Comparison of ENCODE assay signal across 29 cellular contexts in genomic region chr13:91359071-91359470, GRCh38. TPM values are rescaled to one million over a fixed set of nuclear protein-coding genes. Genes with fewer than 3 reads are reported as not detected.
A peak's percentile ranks its signal among the peaks of the same experiment; 100 is the strongest.
DNase-seq lines count a peak whose midpoint lies in the region; ATAC-seq, FAIRE-seq and TF ChIP-seq lines count a peak whose summit lies in the region.
"Had no signal": no experiment of that assay in that cellular context is flagged by ENCODE, and none has a peak within 500 bp of the region (broad histone marks: within the 10 kb centered on the region; RNA-seq: fewer than 3 reads in every experiment).

No MANE protein-coding gene starts in this region.

- peak; percentile 1 for DNase-seq in DMS53 (lab: John Stamatoyannopoulos, UW)
- no peak for DNase-seq in DMS53 treated with DMSO at 0.1 percent for 48 hours (lab: John Stamatoyannopoulos, UW; ENCODE audit: unreplicated experiment)
- no peak for DNase-seq in HepG2 (ENCODE audit: low spot score)
- no peak for DNase-seq in right lobe of liver
- DNase-seq in activated T-helper 2 cell treated with anti-CD3 and anti-CD28 coated beads, Interferon-gamma antibody, Interleukin-2, Interleukin-4, amounts not matched to agents 10 μg/mL and 5 μg/mL and 100 μg/mL, durations not matched to agents 14 hours and 24 hours and 36 hours (ENCODE audit: low spot score): no peak
- no peak for DNase-seq in neural progenitor cell (ENCODE audit: low spot score)
- no peak for DNase-seq in NCI-H1105 treated with DMSO at 0.1 percent for 48 hours (lab: John Stamatoyannopoulos, UW)
- DNase-seq in amygdala (lab: John Stamatoyannopoulos, UW): no peak
- DNase-seq: 8988T; activated CD8-positive, alpha-beta memory T cell treated with anti-CD3 and anti-CD28 coated beads, Interleukin-2, amount 50 U/mL, for 48 hours; activated gamma-delta T cell; effector memory CD8-positive, alpha-beta T cell; EL; foreskin keratinocyte; heart left ventricle; mucosa of descending colon; NCI-H526; stimulated activated CD4-positive, alpha-beta T cell treated with anti-CD3 and anti-CD28 coated beads, Interleukin-1b, Interleukin-23, amount 100 ng/mL, for 48 hours; stimulated activated CD8-positive, alpha-beta memory T cell treated with anti-CD3 and anti-CD28 coated beads, Interleukin-4, amount 100 ng/mL, for 48 hours; transverse colon had no signal

- TF ChIP-seq POLR2A in HepG2 (IDR thresholded peaks at IDR 0.05; ENCODE audit: insufficient read depth in 1 of 2, low read depth in 2 of 2, low read length in 2 of 2) (no peak), right lobe of liver (IDR thresholded peaks at IDR 0.05) (no peak)

- H3K9me3 ChIP-seq in HepG2 (ENCODE audit: low read length) (no peaks in the 10 kb centered on the region), right lobe of liver (no peaks in the 10 kb centered on the region), neural progenitor cell (ENCODE audit: low read depth) (no peaks in the 10 kb centered on the region)
- H3K9me3 ChIP-seq: heart left ventricle, mucosa of descending colon, transverse colon had no signal

- peaks cover 24% of the 10 kb centered on the region for H3K4me1 Mint-ChIP-seq in activated T-helper 2 cell treated with anti-CD3 and anti-CD28 coated beads, Interferon-gamma antibody, Interleukin-2, Interleukin-4, amounts not matched to agents 10 μg/mL and 5 μg/mL and 100 μg/mL, durations not matched to agents 14 hours and 24 hours and 36 hours (ENCODE audit: low read depth)
- no peaks in the 10 kb centered on the region for H3K4me1 Mint-ChIP-seq in neural progenitor cell

- H3K27me3 ChIP-seq in HepG2 (ENCODE audit: control insufficient read depth in 1 of 2, insufficient read depth in 2 of 2, low read length in 2 of 2): no peaks in the 10 kb centered on the region
- no peaks in the 10 kb centered on the region for H3K27me3 ChIP-seq in right lobe of liver
- no peaks in the 10 kb centered on the region for H3K27me3 ChIP-seq in neural progenitor cell
- H3K27me3 ChIP-seq: foreskin keratinocyte, heart left ventricle, transverse colon had no signal

- H3K4me3 ChIP-seq in HepG2 (replicated peaks in 1 of 3; ENCODE audit: insufficient read depth in 1 of 3, low read depth in 2 of 3, low read length in 3 of 3) (no peak overlapping the region), right lobe of liver (no peak overlapping the region), neural progenitor cell (no peak overlapping the region)
- H3K4me3 ChIP-seq: coronary artery, heart left ventricle, mucosa of descending colon, smooth muscle cell, transverse colon had no signal

- no peak for TF ChIP-seq RAD21 in HepG2 (CRISPR knock-in tag; IDR thresholded peaks at IDR 0.05)

- no peaks in the 10 kb centered on the region for H3K9me3 Mint-ChIP-seq in activated T-helper 2 cell treated with anti-CD3 and anti-CD28 coated beads, Interferon-gamma antibody, Interleukin-2, Interleukin-4, amounts not matched to agents 10 μg/mL and 5 μg/mL and 100 μg/mL, durations not matched to agents 14 hours and 24 hours and 36 hours
- H3K9me3 Mint-ChIP-seq in neural progenitor cell: no peaks in the 10 kb centered on the region
- H3K9me3 Mint-ChIP-seq: CD14-positive monocyte; effector memory CD8-positive, alpha-beta T cell had no signal

- CTCF ChIA-PET in HepG2 (lab: Yijun Ruan, JAX; ENCODE audit: low intra/inter-chr PET ratio, low total read pairs): no interaction called here

- POLR2A ChIA-PET in HepG2 (lab: Yijun Ruan, JAX): interaction anchor here (1.1 to 2.0 kb wide), 2 partner anchors 12 to 14 kb away, joined by 3 to 5 read pairs; no protein-coding TSS in a partner anchor

- H3K4me2 ChIP-seq in HepG2 (ENCODE audit: low read depth, low read length): no peak overlapping the region
- no peak overlapping the region for H3K4me2 ChIP-seq in neural progenitor cell
- H3K4me2 ChIP-seq: smooth muscle cell had no signal

- H3K27ac ChIP-seq in HepG2 (ENCODE audit: extremely low read length, insufficient read depth, low read length) (no peak overlapping the region), right lobe of liver (no peak overlapping the region), neural progenitor cell (peak overlapping the region; percentile 69)
- H3K27ac ChIP-seq: coronary artery, foreskin keratinocyte, heart left ventricle, parathyroid adenoma, RWPE1, transverse colon had no signal

- no peak; the same call in 1 of the 3 replicates for ATAC-seq in HepG2
- no peak for ATAC-seq in right lobe of liver
- ATAC-seq: effector memory CD8-positive, alpha-beta T cell; esophagus mucosa; foreskin keratinocyte had no signal

- in situ Hi-C loops in HepG2 (cut with HindIII; ENCODE audit: extremely low pct_ligation_motif_present, low pct_unique_long_range_greater_than_20kb): no loop called here

- H3K79me2 ChIP-seq in HepG2 (ENCODE audit: insufficient read depth, low read length) (no peaks in the 10 kb centered on the region), neural progenitor cell (ENCODE audit: low read depth) (peaks cover 24% of the 10 kb centered on the region)
- H3K79me2 ChIP-seq: parathyroid adenoma had no signal

- peaks cover 0 to 20% of the 10 kb centered on the region in 2 experiments for H3K36me3 ChIP-seq in HepG2 (replicated peaks in 1 of 2; ENCODE audit: control insufficient read depth in 1 of 2, insufficient read depth in 2 of 2, low read length in 2 of 2)
- peaks cover 0 to 8% (median 2%) of the 10 kb centered on the region in 4 donors for H3K36me3 ChIP-seq in right lobe of liver
- H3K36me3 ChIP-seq in neural progenitor cell: peaks cover 18% of the 10 kb centered on the region

- H3F3A ChIP-seq in neural progenitor cell (ENCODE audit: low read depth): peaks cover 90% of the 10 kb centered on the region

- H3K4me1 ChIP-seq in HepG2 (ENCODE audit: insufficient read depth, low read length) (peaks cover 99% of the 10 kb centered on the region), right lobe of liver (peaks cover 0 to 61% (median 17%) of the 10 kb centered on the region in 4 donors), neural progenitor cell (peaks cover 3% of the 10 kb centered on the region)
- H3K4me1 ChIP-seq: foreskin keratinocyte, parathyroid adenoma, transverse colon had no signal

- peaks cover 68% of the 10 kb centered on the region for H3K36me3 Mint-ChIP-seq in activated T-helper 2 cell treated with anti-CD3 and anti-CD28 coated beads, Interferon-gamma antibody, Interleukin-2, Interleukin-4, amounts not matched to agents 10 μg/mL and 5 μg/mL and 100 μg/mL, durations not matched to agents 14 hours and 24 hours and 36 hours (ENCODE audit: low read depth)
- H3K36me3 Mint-ChIP-seq in neural progenitor cell: peaks cover 23% of the 10 kb centered on the region

- H3K27me3 Mint-ChIP-seq in activated T-helper 2 cell treated with anti-CD3 and anti-CD28 coated beads, Interferon-gamma antibody, Interleukin-2, Interleukin-4, amounts not matched to agents 10 μg/mL and 5 μg/mL and 100 μg/mL, durations not matched to agents 14 hours and 24 hours and 36 hours (ENCODE audit: low read depth): no peaks in the 10 kb centered on the region
- peaks cover 2% of the 10 kb centered on the region for H3K27me3 Mint-ChIP-seq in neural progenitor cell (ENCODE audit: insufficient read depth, low read depth)
- H3K27me3 Mint-ChIP-seq: effector memory CD8-positive, alpha-beta T cell had no signal

- H4K20me1 ChIP-seq in HepG2 (ENCODE audit: insufficient read depth, low read length) (peaks cover 28% of the 10 kb centered on the region), neural progenitor cell (ENCODE audit: low read depth) (peaks cover 64% of the 10 kb centered on the region)

- TF ChIP-seq CTCF in HepG2 (CRISPR knock-in tag; IDR thresholded peaks at IDR 0.05): no peak
- no peak for TF ChIP-seq CTCF in right lobe of liver (IDR thresholded peaks at IDR 0.05)
- no peak for TF ChIP-seq CTCF in neural progenitor cell (IDR thresholded peaks at IDR 0.05)

- TF ChIP-seq EP300 in HepG2 (IDR thresholded peaks at IDR 0.05; ENCODE audit: low read depth in 2 of 2, low read length in 2 of 2) (no peak), HepG2 (CRISPR knock-in tag; IDR thresholded peaks at IDR 0.05; ENCODE audit: borderline replicate concordance) (no peak)

- no peak overlapping the region for H3K4me3 Mint-ChIP-seq in activated T-helper 2 cell treated with anti-CD3 and anti-CD28 coated beads, Interferon-gamma antibody, Interleukin-2, Interleukin-4, amounts not matched to agents 10 μg/mL and 5 μg/mL and 100 μg/mL, durations not matched to agents 14 hours and 24 hours and 36 hours (ENCODE audit: low read depth)
- no peak overlapping the region for H3K4me3 Mint-ChIP-seq in neural progenitor cell
- H3K4me3 Mint-ChIP-seq: CD14-positive monocyte; effector memory CD8-positive, alpha-beta T cell had no signal

- H3K9ac ChIP-seq in HepG2 (ENCODE audit: insufficient read depth, low read depth, low read length) (no peak overlapping the region), neural progenitor cell (no peak overlapping the region)
- H3K9ac ChIP-seq: parathyroid adenoma had no signal

- no peak for FAIRE-seq in HepG2 (lab: Jason Lieb, UNC)
- FAIRE-seq: bronchial epithelial cell, GM12891 had no signal

- no TSS peak for BruUV-seq in HepG2 (replicated peaks; lab: Mats Ljungman, UMichigan)

- H2AFZ ChIP-seq in HepG2 (ENCODE audit: low read length) (no peak overlapping the region), neural progenitor cell (replicated peaks) (no peak overlapping the region)
- H2AFZ ChIP-seq: parathyroid adenoma had no signal

- intact Hi-C loops in HepG2 (cut with micrococcal nuclease; ENCODE audit: unreplicated experiment): no loop called here
- intact Hi-C loops in right lobe of liver (cut with DNase I): no loop called here
- intact Hi-C loops in activated T-helper 2 cell treated with anti-CD3 and anti-CD28 coated beads, Interferon-gamma antibody, Interleukin-2, Interleukin-4, amounts not matched to agents 10 μg/mL and 5 μg/mL and 100 μg/mL, durations not matched to agents 14 hours and 24 hours and 36 hours (cut with micrococcal nuclease): no loop called here

- WGBS in HepG2 (ENCODE audit: low lambda C conversion rate): 95% methylated on average over 4 of the region's 4 CpGs
- 81% methylated on average over 4 of the region's 4 CpGs for WGBS in right lobe of liver (ENCODE audit: insufficient coverage, low coverage, low lambda C conversion rate, missing lambda C conversion rate)

- peak overlapping the region; percentile 14 for H3K27ac Mint-ChIP-seq in activated T-helper 2 cell treated with anti-CD3 and anti-CD28 coated beads, Interferon-gamma antibody, Interleukin-2, Interleukin-4, amounts not matched to agents 10 μg/mL and 5 μg/mL and 100 μg/mL, durations not matched to agents 14 hours and 24 hours and 36 hours
- no peak overlapping the region for H3K27ac Mint-ChIP-seq in neural progenitor cell
- H3K27ac Mint-ChIP-seq: effector memory CD8-positive, alpha-beta T cell had no signal

RNA-seq across cellular contexts. Expression of gene MIR17HG, which starts 11.6 kb away (rescaled TPM):
- 0.73 and 12.3 TPM in 2 replicates for total RNA-seq in HepG2 (2016; rRNA removed; fragmentation: Illumina TruSeq; extraction: Trizol)
- 1.0 and 1.1 TPM in 2 replicates for total RNA-seq in HepG2 (2016; cell fraction: cytosol; rRNA removed; fragmentation: Illumina TruSeq; extraction: Trizol; ENCODE audit: low read depth)
- 0.51 and 10.4 TPM in 2 replicates for total RNA-seq in HepG2 (2016; cell fraction: insoluble cytoplasmic fraction; rRNA removed; fragmentation: Illumina TruSeq; extraction: Trizol)
- total RNA-seq in HepG2 (2016; cell fraction: membrane; rRNA removed; fragmentation: Illumina TruSeq; extraction: Trizol): 1.2 TPM in 2 replicates
- total RNA-seq in HepG2 (2016; cell fraction: nucleus; rRNA removed; fragmentation: Illumina TruSeq; extraction: Trizol): 55.1 and 55.2 TPM in 2 replicates
- 2.0 and 2.5 TPM in 2 replicates for polyA plus RNA-seq in HepG2 (2011; rRNA removed)
- 0.23 and 0.53 TPM in 2 replicates for polyA plus RNA-seq in HepG2 (2011; cell fraction: cytosol; rRNA removed)
- 3.3 and 5.4 TPM in 2 replicates for polyA plus RNA-seq in HepG2 (2011; cell fraction: nucleus; rRNA removed)
- polyA plus RNA-seq in HepG2 (2012): 2.2 and 3.0 TPM in 2 replicates
- 0.89 and 1.3 TPM in 2 replicates for polyA plus RNA-seq in HepG2 (2016; cell fraction: cytosol; fragmentation: Illumina TruSeq; extraction: Trizol; ENCODE audit: low read depth)
- 0.40 and 0.74 TPM in 2 replicates for polyA plus RNA-seq in HepG2 (2016; cell fraction: insoluble cytoplasmic fraction; fragmentation: Illumina TruSeq; extraction: Trizol; ENCODE audit: low read depth)
- 1.1 and 1.3 TPM in 2 replicates for polyA plus RNA-seq in HepG2 (2016; cell fraction: membrane; fragmentation: Illumina TruSeq; extraction: Trizol; ENCODE audit: low read depth)
- polyA plus RNA-seq in HepG2 (2016; cell fraction: nucleus; fragmentation: Illumina TruSeq; extraction: Trizol; ENCODE audit: insufficient read depth, low read depth): 8.4 and 8.8 TPM in 2 replicates
- 8.9 and 26.4 TPM in 2 replicates for polyA minus RNA-seq in HepG2 (2011; rRNA and poly(A)+ RNA removed; ENCODE audit: low replicate concordance)
- polyA minus RNA-seq in HepG2 (2011; cell fraction: cytosol; rRNA and poly(A)+ RNA removed): 0.59 and 1.4 TPM in 2 replicates
- 159 and 193 TPM in 2 replicates for polyA minus RNA-seq in HepG2 (2011; cell fraction: nucleus; rRNA and poly(A)+ RNA removed)
- total RNA-seq in right lobe of liver: 1 to 10 TPM; 1.8 to 3.8 (median 2.4) TPM
- 32.5 and 32.8 TPM in 2 replicates for total RNA-seq in activated T-helper 2 cell treated with anti-CD3 and anti-CD28 coated beads, Interferon-gamma antibody, Interleukin-2, Interleukin-4, amounts not matched to agents 10 μg/mL and 5 μg/mL and 100 μg/mL, durations not matched to agents 14 hours and 24 hours and 36 hours
- total RNA-seq in neural progenitor cell (ENCODE audit: low replicate concordance): 53.4 and 69.7 TPM in 2 replicates

RNA-seq across cellular contexts. Expression of gene GPC5, which starts 39.4 kb away (rescaled TPM):
- total RNA-seq in HepG2 (2016; rRNA removed; fragmentation: Illumina TruSeq; extraction: Trizol) (0.02 TPM in 1 of 2 replicates, not detected in the other), right lobe of liver (under 1 TPM; 0.12 to 0.99 (median 0.66) TPM), neural progenitor cell (ENCODE audit: low replicate concordance) (0.07 and 0.77 TPM in 2 replicates)
- total RNA-seq in HepG2 (2016; cell fraction: cytosol; rRNA removed; fragmentation: Illumina TruSeq; extraction: Trizol; ENCODE audit: low read depth): 0.18 and 0.51 TPM in 2 replicates
- total RNA-seq in HepG2 (2016; cell fraction: insoluble cytoplasmic fraction; rRNA removed; fragmentation: Illumina TruSeq; extraction: Trizol): not detected in 2 replicates
- total RNA-seq in HepG2 (2016; cell fraction: membrane; rRNA removed; fragmentation: Illumina TruSeq; extraction: Trizol): not detected in 2 replicates
- 0.12 TPM in 1 of 2 replicates, not detected in the other for total RNA-seq in HepG2 (2016; cell fraction: nucleus; rRNA removed; fragmentation: Illumina TruSeq; extraction: Trizol)
- 0.07 and 0.21 TPM in 2 replicates for polyA plus RNA-seq in HepG2 (2011; rRNA removed)
- 0.19 and 0.22 TPM in 2 replicates for polyA plus RNA-seq in HepG2 (2011; cell fraction: cytosol; rRNA removed)
- not detected in 2 replicates for polyA plus RNA-seq in HepG2 (2011; cell fraction: nucleus; rRNA removed)
- 0.23 TPM in 1 of 2 replicates, not detected in the other for polyA plus RNA-seq in HepG2 (2012)
- polyA plus RNA-seq in HepG2 (2016; cell fraction: cytosol; fragmentation: Illumina TruSeq; extraction: Trizol; ENCODE audit: low read depth): not detected in 2 replicates
- polyA plus RNA-seq in HepG2 (2016; cell fraction: insoluble cytoplasmic fraction; fragmentation: Illumina TruSeq; extraction: Trizol; ENCODE audit: low read depth): not detected in 2 replicates
- not detected in 2 replicates for polyA plus RNA-seq in HepG2 (2016; cell fraction: membrane; fragmentation: Illumina TruSeq; extraction: Trizol; ENCODE audit: low read depth)
- polyA plus RNA-seq in HepG2 (2016; cell fraction: nucleus; fragmentation: Illumina TruSeq; extraction: Trizol; ENCODE audit: insufficient read depth, low read depth): not detected in 2 replicates
- polyA minus RNA-seq in HepG2 (2011; rRNA and poly(A)+ RNA removed; ENCODE audit: low replicate concordance): 0.42 and 370 TPM in 2 replicates
- not detected in 2 replicates for polyA minus RNA-seq in HepG2 (2011; cell fraction: cytosol; rRNA and poly(A)+ RNA removed)
- polyA minus RNA-seq in HepG2 (2011; cell fraction: nucleus; rRNA and poly(A)+ RNA removed): 0.25 and 0.39 TPM in 2 replicates
- total RNA-seq in activated T-helper 2 cell treated with anti-CD3 and anti-CD28 coated beads, Interferon-gamma antibody, Interleukin-2, Interleukin-4, amounts not matched to agents 10 μg/mL and 5 μg/mL and 100 μg/mL, durations not matched to agents 14 hours and 24 hours and 36 hours: 0.57 and 1.1 TPM in 2 replicates
- total RNA-seq: esophagus mucosa; T-helper 2 cell treated with Interferon-gamma antibody and Interleukin-4, amounts not matched to agents 100 ng/mL and 5 ng/mL, for 36 hours had no signal
- polyA plus RNA-seq: CD14-positive monocyte, foreskin keratinocyte had no signal
